15 cellular contexts compared by ENCODE assay signal in the genomic region with DNA sequence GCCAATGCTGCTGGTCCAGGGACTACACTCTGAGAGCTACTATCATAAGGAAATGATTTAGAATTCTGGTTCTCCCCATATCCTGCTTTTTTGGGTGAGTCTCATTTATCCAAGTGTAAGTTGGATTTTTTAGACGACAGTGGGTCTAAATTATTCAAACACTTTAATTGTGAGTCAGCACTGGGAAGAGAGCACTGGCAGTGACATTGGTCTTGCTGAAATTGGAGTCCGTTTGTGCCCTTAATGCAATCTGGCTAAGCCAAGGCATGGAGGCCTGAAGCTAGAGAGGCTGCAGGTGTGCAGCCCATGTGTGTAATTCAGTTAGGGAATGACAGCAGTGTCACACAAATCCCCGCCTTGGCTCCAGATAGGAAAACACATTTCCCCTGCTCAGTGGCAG.
"Had no signal": no experiment of that assay in that cellular context is flagged by ENCODE, and none has a peak within 500 bp of the region (broad histone marks: within the 10 kb centered on the region; RNA-seq: fewer than 3 reads in every experiment).

No MANE protein-coding gene starts in this region.

- H3K27ac Mint-ChIP-seq: activated naive CD8-positive, alpha-beta T cell treated with anti-CD3 and anti-CD28 coated beads, Interleukin-2, amount 10 ng/mL, durations not matched to agents 7 days and 5 days; endodermal cell; mesothelial cell of epicardium; stimulated activated naive CD8-positive, alpha-beta T cell treated with anti-CD3 and anti-CD28 coated beads, Interleukin-15, Interleukin-2, amounts not matched to agents 100 ng/mL and 50 ng/mL, for 24 hours had no signal

- H3K4me3 Mint-ChIP-seq: activated naive CD8-positive, alpha-beta T cell treated with anti-CD3 and anti-CD28 coated beads, Interleukin-2, amount 10 ng/mL, durations not matched to agents 7 days and 5 days; endodermal cell; mesothelial cell of epicardium; stimulated activated naive CD8-positive, alpha-beta T cell treated with anti-CD3 and anti-CD28 coated beads, Interleukin-15, Interleukin-2, amounts not matched to agents 100 ng/mL and 50 ng/mL, for 24 hours had no signal

- DNase-seq: activated CD4-positive, alpha-beta T cell treated with anti-CD3 and anti-CD28 coated beads for 1 hour; activated CD4-positive, alpha-beta T cell treated with anti-CD3 and anti-CD28 coated beads, Interleukin-2, amount 50 U/mL, for 48 hours; activated naive CD8-positive, alpha-beta T cell treated with anti-CD3 and anti-CD28 coated beads, Interleukin-2, amount 10 ng/mL, durations not matched to agents 7 days and 5 days; activated T-cell treated with anti-CD3 and anti-CD28 coated beads, Interleukin-2, amount 50 U/mL, for 48 hours; anterior cingulate cortex; erythroblast; hippocampal formation; kidney glomerular epithelial cell; retina; stimulated activated CD4-positive, alpha-beta T cell treated with anti-CD3 and anti-CD28 coated beads, Interleukin-15, amount 100 ng/mL, for 24 hours; stimulated activated CD4-positive, alpha-beta T cell treated with anti-CD3 and anti-CD28 coated beads, Interleukin-4, amount 100 ng/mL, for 24 hours; upper lobe of right lung had no signal

- H3K4me1 Mint-ChIP-seq: activated naive CD8-positive, alpha-beta T cell treated with anti-CD3 and anti-CD28 coated beads, Interleukin-2, amount 10 ng/mL, durations not matched to agents 7 days and 5 days had no signal
